9 cellular contexts compared by ENCODE assay signal in genomic region chr9:112771359-112772214, GRCh38. TPM values are rescaled to one million over a fixed set of nuclear protein-coding genes. Genes with fewer than 3 reads are reported as not detected.
DNase-seq lines count a peak whose midpoint lies in the region; ATAC-seq, FAIRE-seq and TF ChIP-seq lines count a peak whose summit lies in the region.
"Had no signal": no experiment of that assay in that cellular context is flagged by ENCODE, and none has a peak within 500 bp of the region (broad histone marks: within the 10 kb centered on the region; RNA-seq: fewer than 3 reads in every experiment).

No MANE protein-coding gene starts in this region.

- CTCF ChIA-PET in IMR-90 (lab: Yijun Ruan, JAX) = interaction anchor here (1.1 kb wide), 1 partner anchor 10 kb away, joined by 3 read pairs; no protein-coding TSS in a partner anchor
- CTCF ChIA-PET in K562 (lab: Yijun Ruan, JAX; ENCODE audit: low intra/inter-chr PET ratio) = no interaction called here

- H3K27ac Mint-ChIP-seq in activated T-cell treated with anti-CD3 and anti-CD28 coated beads, Interleukin-2, amount 50 U/mL, for 72 hours = peak overlapping the region; percentile 18
- H3K27ac Mint-ChIP-seq in stimulated activated naive CD8-positive, alpha-beta T cell treated with anti-CD3 and anti-CD28 coated beads, Interleukin-15, amount 100 ng/mL, for 72 hours = peak overlapping the region; percentile 77 to 80

- FAIRE-seq in K562 (lab: Jason Lieb, UNC) (no peak), frontal cortex (lab: Jason Lieb, UNC) (no peak)

- H4K5ac ChIP-seq in IMR-90 (ENCODE audit: low read depth, low read length) = peak overlapping the region; percentile 91

- H3K4me1 ChIP-seq in IMR-90 (ENCODE audit: control insufficient read depth, insufficient read depth, low read length) = peaks cover 13% of the 10 kb centered on the region
- peaks cover 0 to 7% of the 10 kb centered on the region in 2 experiments; a peak in 2 of 5 replicates for H3K4me1 ChIP-seq in K562 (replicated peaks in 1 of 2; ENCODE audit: control insufficient read depth in 2 of 2, insufficient read depth in 2 of 2, low read length in 2 of 2)

- peaks cover 20 to 33% of the 10 kb centered on the region in 2 experiments for H3K79me1 ChIP-seq in IMR-90 (ENCODE audit: low read depth in 1 of 2, low read length in 2 of 2)

- H3K27me3 ChIP-seq in IMR-90 (ENCODE audit: control insufficient read depth, insufficient read depth, low read length) = no peaks in the 10 kb centered on the region
- H3K27me3 ChIP-seq in K562 (ENCODE audit: control insufficient read depth in 2 of 2, insufficient read depth in 2 of 2, low read length in 2 of 2) = peaks cover 0 to 4% of the 10 kb centered on the region in 2 experiments; a peak in 1 of 5 replicates

- H3K9ac ChIP-seq in IMR-90 (ENCODE audit: low read depth, low read length) (no peak overlapping the region), K562 (ENCODE audit: insufficient read depth in 1 of 2, low read depth in 2 of 2, low read length in 2 of 2) (no peak overlapping the region)
- H3K9ac ChIP-seq: SK-N-SH had no signal

- no peak overlapping the region for H2BK15ac ChIP-seq in IMR-90 (ENCODE audit: low read depth, low read length)

- peak overlapping the region; percentile 39 for H2BK5ac ChIP-seq in IMR-90 (ENCODE audit: low read depth, low read length, poor library complexity, severe bottlenecking)

- peaks cover under 1% of the 10 kb centered on the region in 2 donors for H3K9me3 Mint-ChIP-seq in activated T-cell treated with anti-CD3 and anti-CD28 coated beads, Interleukin-2, amount 50 U/mL, for 72 hours
- peaks cover under 1 to 6% of the 10 kb centered on the region in 2 donors for H3K9me3 Mint-ChIP-seq in stimulated activated naive CD8-positive, alpha-beta T cell treated with anti-CD3 and anti-CD28 coated beads, Interleukin-15, amount 100 ng/mL, for 72 hours

- H3K4me1 Mint-ChIP-seq in activated T-cell treated with anti-CD3 and anti-CD28 coated beads, Interleukin-2, amount 50 U/mL, for 72 hours (ENCODE audit: low read depth) = peaks cover 30% of the 10 kb centered on the region
- H3K4me1 Mint-ChIP-seq in stimulated activated naive CD8-positive, alpha-beta T cell treated with anti-CD3 and anti-CD28 coated beads, Interleukin-15, amount 100 ng/mL, for 72 hours = peaks cover 43% of the 10 kb centered on the region

- no peak overlapping the region for H4K8ac ChIP-seq in IMR-90 (ENCODE audit: low read depth in 2 of 2, low read length in 2 of 2)

- POLR2A ChIA-PET in IMR-90 (lab: Charles Lee; ENCODE audit: unreplicated experiment) = no interaction called here
- POLR2A ChIA-PET in K562 (lab: Yijun Ruan, JAX) = interaction anchor here (0.7 kb wide), 1 partner anchor 478 kb away, joined by 3 read pairs; no protein-coding TSS in a partner anchor

- no peak for TF ChIP-seq POLR2A in IMR-90 (IDR thresholded peaks at IDR 0.05; ENCODE audit: low read depth, low read length)
- TF ChIP-seq POLR2A in K562 (conservative IDR thresholded peaks at IDR 0.05) = no peak

- H2BK120ac ChIP-seq in IMR-90 (ENCODE audit: low read depth, low read length) = 0 out of 2 replicates have a peak overlapping the region, but pooled peaks have one; percentile 4

- no peak for TF ChIP-seq EP300 in K562 (IDR thresholded peaks at IDR 0.05; ENCODE audit: low read length)

- no peak overlapping the region for H2AK9ac ChIP-seq in IMR-90 (replicated peaks; ENCODE audit: low read depth, low read length, poor library complexity)

- H4K91ac ChIP-seq in IMR-90 (ENCODE audit: insufficient read depth, low read depth, low read length) = peak overlapping the region; percentile 30; the same call in 1 of the 2 replicates

- peak overlapping the region; percentile 96 for H3K18ac ChIP-seq in IMR-90 (ENCODE audit: low read depth, low read length)

- no peak for TF ChIP-seq RAD21 in IMR-90 (IDR thresholded peaks at IDR 0.05; ENCODE audit: low read length)
- no peak for TF ChIP-seq RAD21 in K562 (CRISPR knock-in tag; conservative IDR thresholded peaks at IDR 0.05 in 1 of 2, IDR thresholded peaks at IDR 0.05 in 1 of 2)

- no CpG with 5 or more reads among the region's 8 CpGs for WGBS in IMR-90 (ENCODE audit: extremely low coverage in 2 of 2, insufficient read length in 1 of 2), 2 experiments
- 5% methylated on average over 8 of the region's 8 CpGs for WGBS in K562 (ENCODE audit: insufficient coverage, low coverage, missing lambda C conversion rate)

- no peak overlapping the region for H2BK20ac ChIP-seq in IMR-90 (ENCODE audit: low read depth, low read length)

- no peaks in the 10 kb centered on the region for H3K36me3 ChIP-seq in IMR-90 (ENCODE audit: control insufficient read depth, insufficient read depth, low read length)
- H3K36me3 ChIP-seq in K562 (ENCODE audit: control insufficient read depth, insufficient read depth, low read length) = no peaks in the 10 kb centered on the region

- H3K14ac ChIP-seq in IMR-90 (replicated peaks; ENCODE audit: low read depth, low read length) = no peak overlapping the region; the same call in 1 of the 2 replicates

- no TSS peak for BruUV-seq in IMR-90 (replicated peaks; lab: Mats Ljungman, UMichigan)
- no TSS peak for BruUV-seq in K562 (replicated peaks; lab: Mats Ljungman, UMichigan)

- TF ChIP-seq CTCF in IMR-90 (conservative IDR thresholded peaks at IDR 0.05; ENCODE audit: low read depth, low read length) (no peak), K562 (IDR thresholded peaks at IDR 0.05 in 2 of 3, conservative IDR thresholded peaks at IDR 0.05 in 1 of 3; ENCODE audit: insufficient read depth in 2 of 3, low read depth in 1 of 3, low read length in 3 of 3) (no peak)

- peak overlapping the region; percentile 9; the same call in 1 of the 2 replicates for H3K4ac ChIP-seq in IMR-90 (ENCODE audit: low read depth, low read length)

- H3K56ac ChIP-seq in IMR-90 (ENCODE audit: extremely low read depth, insufficient read depth, low read length) = no peak overlapping the region

- peak overlapping the region; percentile 67 to 68 for H3K4me3 Mint-ChIP-seq in activated T-cell treated with anti-CD3 and anti-CD28 coated beads, Interleukin-2, amount 50 U/mL, for 72 hours
- peak overlapping the region; percentile 62 to 67 for H3K4me3 Mint-ChIP-seq in stimulated activated naive CD8-positive, alpha-beta T cell treated with anti-CD3 and anti-CD28 coated beads, Interleukin-15, amount 100 ng/mL, for 72 hours

- no peak overlapping the region; the same call in 1 of the 2 replicates for H2AK5ac ChIP-seq in IMR-90 (ENCODE audit: low read depth, low read length)

- H3K4me3 ChIP-seq in IMR-90 (ENCODE audit: insufficient read depth, low read depth, low read length) (no peak overlapping the region), K562 (no peak overlapping the region)

- peak overlapping the region; percentile 28; the same call in 1 of the 2 replicates for H3K27ac ChIP-seq in IMR-90 (ENCODE audit: insufficient read depth, low read length)
- no peak overlapping the region for H3K27ac ChIP-seq in K562 (ENCODE audit: extremely low read depth, low read depth, low read length)

- H3K9me1 ChIP-seq in IMR-90 (ENCODE audit: insufficient read depth, low read length) (peaks cover 10% of the 10 kb centered on the region), K562 (ENCODE audit: control insufficient read depth, insufficient read depth, low read length) (no peaks in the 10 kb centered on the region)

- H3K23ac ChIP-seq in IMR-90 (ENCODE audit: low read depth, low read length) = no peak overlapping the region

- DNase-seq in activated T-cell treated with anti-CD3 and anti-CD28 coated beads, Interleukin-2, amount 50 U/mL, for 72 hours = no peak
- DNase-seq in activated T-cell treated with anti-CD3 and anti-CD28 coated beads for 4 hours = no peak
- peak; percentile 51 for DNase-seq in IMR-90
- no peak for DNase-seq in K562 (ENCODE audit: extremely low read depth in 1 of 4, low spot score in 3 of 4)
- DNase-seq in stimulated activated naive CD8-positive, alpha-beta T cell treated with anti-CD3 and anti-CD28 coated beads, Interleukin-15, amount 100 ng/mL, for 72 hours = peak in 1 of 2 donors; percentile 31
- no peak for DNase-seq in frontal cortex (ENCODE audit: low spot score in 2 of 2)
- DNase-seq in foreskin melanocyte = no peak
- no peak for DNase-seq in NCI-H1417 treated with DMSO at 0.1 percent for 48 hours (lab: John Stamatoyannopoulos, UW)
- DNase-seq: SK-N-SH had no signal

- intact Hi-C loops in IMR-90 (cut with micrococcal nuclease) = no loop called here
- intact Hi-C loops in K562 (cut with micrococcal nuclease) = no loop called here

- H2AFZ ChIP-seq in IMR-90 (replicated peaks; ENCODE audit: low read length, poor library complexity) = no peak overlapping the region
- no peak overlapping the region for H2AFZ ChIP-seq in K562 (ENCODE audit: low read depth, low read length)

- peaks cover 2 to 3% of the 10 kb centered on the region in 2 donors for H3K36me3 Mint-ChIP-seq in activated T-cell treated with anti-CD3 and anti-CD28 coated beads, Interleukin-2, amount 50 U/mL, for 72 hours (ENCODE audit: insufficient read depth in 2 of 2)

- H3K9me3 ChIP-seq in IMR-90 (ENCODE audit: control insufficient read depth, insufficient read depth, low read length) (no peaks in the 10 kb centered on the region), K562 (replicated peaks; ENCODE audit: control insufficient read depth, insufficient read depth, low read depth, low read length) (no peaks in the 10 kb centered on the region)
- H3K9me3 ChIP-seq: SK-N-SH had no signal

- in situ Hi-C loops in IMR-90 (cut with MboI; ENCODE audit: low sequenced_read_pairs) (no loop called here), K562 (cut with MboI) (no loop called here)

- peak; percentile 87 to 92 for ATAC-seq in activated T-cell treated with anti-CD3 and anti-CD28 coated beads, Interleukin-2, amount 50 U/mL, for 72 hours (replicated peaks in 1 of 2)
- ATAC-seq in IMR-90 (ENCODE audit: low read depth) (peak; percentile 66), K562 (no peak; the same call in 1 of the 3 replicates)
- ATAC-seq in stimulated activated naive CD8-positive, alpha-beta T cell treated with anti-CD3 and anti-CD28 coated beads, Interleukin-15, amount 100 ng/mL, for 72 hours = peak; percentile 91

- no peaks in the 10 kb centered on the region for H3K79me2 ChIP-seq in K562 (ENCODE audit: control insufficient read depth, insufficient read depth, low read length)

- H4K20me1 ChIP-seq in IMR-90 (ENCODE audit: insufficient read depth, low read length) (peaks cover 14% of the 10 kb centered on the region; the same call in 1 of the 2 replicates), K562 (replicated peaks; ENCODE audit: control insufficient read depth, insufficient read depth, low read length) (peaks cover 7% of the 10 kb centered on the region; the same call in 1 of the 2 replicates)

- dilution Hi-C loops in IMR-90 (cut with HindIII; ENCODE audit: low sequenced_read_pairs, unreplicated experiment) = no loop called here

- no peaks in the 10 kb centered on the region for H3K27me3 Mint-ChIP-seq in activated T-cell treated with anti-CD3 and anti-CD28 coated beads, Interleukin-2, amount 50 U/mL, for 72 hours (ENCODE audit: low read depth)
- H3K27me3 Mint-ChIP-seq in stimulated activated naive CD8-positive, alpha-beta T cell treated with anti-CD3 and anti-CD28 coated beads, Interleukin-15, amount 100 ng/mL, for 72 hours = no peaks in the 10 kb centered on the region

- H3K4me2 ChIP-seq in IMR-90 (ENCODE audit: low read depth, low read length) = peak overlapping the region; percentile 33; the same call in 1 of the 2 replicates
- no peak overlapping the region for H3K4me2 ChIP-seq in K562 (ENCODE audit: insufficient read depth, low read length)
- H3K4me2 ChIP-seq: SK-N-SH had no signal

RNA-seq across cellular contexts. Expression of gene SNX30, which starts 21.0 kb away (rescaled TPM):
- total RNA-seq in activated T-cell treated with anti-CD3 and anti-CD28 coated beads, Interleukin-2, amount 50 U/mL, for 72 hours = 1 to 10 TPM; 5.1 to 5.4 TPM
- total RNA-seq in IMR-90 (2012; rRNA removed) (18.8 and 23.6 TPM in 2 replicates), K562 (2014; rRNA removed) (3.3 and 3.6 TPM in 2 replicates), K562 (2014; rRNA removed; fragmentation: Illumina TruSeq; extraction: Trizol) (4.5 and 5.0 TPM in 2 replicates), K562 (2015; rRNA removed; fragmentation: Illumina TruSeq; extraction: Trizol) (4.9 and 5.9 TPM in 2 replicates), K562 (2021) (4.2 and 4.8 TPM in 2 replicates), frontal cortex (20.8 TPM)
- polyA plus RNA-seq in IMR-90 (2012; rRNA removed) (7.6 and 8.0 TPM in 2 replicates), K562 (2011; rRNA removed) (2.4 and 3.1 TPM in 2 replicates), K562 (2014; fragmentation: Illumina TruSeq; extraction: Trizol) (3.9 and 4.4 TPM in 2 replicates), K562 (2014; fragmentation: Nextera tagmentation; extraction: Ambion mirVana) (under 1 TPM; 0.76 to 0.99 TPM), K562 (2014; rRNA removed) (2.9 and 10.6 TPM in 2 replicates)
- polyA plus RNA-seq in IMR-90 (2012; cell fraction: cytosol; rRNA removed) = 2.0 and 2.5 TPM in 2 replicates
- polyA plus RNA-seq in IMR-90 (2012; cell fraction: nucleus; rRNA removed; ENCODE audit: low replicate concordance) = 4.3 and 18.5 TPM in 2 replicates
- 5.4 and 7.0 TPM in 2 replicates for total RNA-seq in K562 (2011; cell fraction: chromatin; rRNA removed; ENCODE audit: low replicate concordance)
- total RNA-seq in K562 (2011; cell fraction: nucleolus; rRNA removed) = 2.7 and 2.9 TPM in 2 replicates
- total RNA-seq in K562 (2011; cell fraction: nucleoplasm; rRNA removed) = 5.1 and 7.3 TPM in 2 replicates
- 1.3 and 2.7 TPM in 2 replicates for polyA plus RNA-seq in K562 (2011; cell fraction: cytosol; rRNA removed)
- 4.7 and 4.8 TPM in 2 replicates for polyA plus RNA-seq in K562 (2011; cell fraction: nucleus; rRNA removed)
- 3.2 and 3.8 TPM in 2 replicates for polyA plus RNA-seq in K562 (2012)
- polyA minus RNA-seq in K562 (2011; rRNA and poly(A)+ RNA removed) = 6.5 and 8.2 TPM in 2 replicates
- polyA minus RNA-seq in K562 (2011; cell fraction: cytosol; rRNA and poly(A)+ RNA removed) = 2.8 and 3.0 TPM in 2 replicates
- 1.6 and 2.8 TPM in 2 replicates for polyA minus RNA-seq in K562 (2011; cell fraction: nucleus; rRNA and poly(A)+ RNA removed)

RNA-seq across cellular contexts. Expression of gene INIP, which starts 53.7 kb away (rescaled TPM):
- total RNA-seq in activated T-cell treated with anti-CD3 and anti-CD28 coated beads, Interleukin-2, amount 50 U/mL, for 72 hours = 10 to 100 TPM; 34.7 to 43.5 TPM
- total RNA-seq in IMR-90 (2012; rRNA removed) (15.4 and 23.3 TPM in 2 replicates), K562 (2014; rRNA removed) (11.9 and 17.8 TPM in 2 replicates), K562 (2014; rRNA removed; fragmentation: Illumina TruSeq; extraction: Trizol) (38.8 and 47.6 TPM in 2 replicates), K562 (2015; rRNA removed; fragmentation: Illumina TruSeq; extraction: Trizol) (30.9 and 32.1 TPM in 2 replicates), K562 (2021) (28.5 and 33.0 TPM in 2 replicates), frontal cortex (35.1 TPM)
- polyA plus RNA-seq in IMR-90 (2012; rRNA removed) (10.7 and 11.1 TPM in 2 replicates), K562 (2011; rRNA removed) (47.2 and 56.8 TPM in 2 replicates), K562 (2014; fragmentation: Illumina TruSeq; extraction: Trizol) (28.7 and 37.3 TPM in 2 replicates), K562 (2014; fragmentation: Nextera tagmentation; extraction: Ambion mirVana) (10 to 100 TPM; 87.0 to 87.9 TPM), K562 (2014; rRNA removed) (26.0 and 30.0 TPM in 2 replicates)
- polyA plus RNA-seq in IMR-90 (2012; cell fraction: cytosol; rRNA removed) = 2.2 and 4.5 TPM in 2 replicates
- polyA plus RNA-seq in IMR-90 (2012; cell fraction: nucleus; rRNA removed; ENCODE audit: low replicate concordance) = 0.74 and 3.5 TPM in 2 replicates
- total RNA-seq in K562 (2011; cell fraction: chromatin; rRNA removed; ENCODE audit: low replicate concordance) = 11.0 and 32.0 TPM in 2 replicates
- total RNA-seq in K562 (2011; cell fraction: nucleolus; rRNA removed) = 9.7 and 10.3 TPM in 2 replicates
- 13.9 and 24.1 TPM in 2 replicates for total RNA-seq in K562 (2011; cell fraction: nucleoplasm; rRNA removed)
- 9.6 and 24.1 TPM in 2 replicates for polyA plus RNA-seq in K562 (2011; cell fraction: cytosol; rRNA removed)
- 6.4 and 10.8 TPM in 2 replicates for polyA plus RNA-seq in K562 (2011; cell fraction: nucleus; rRNA removed)
- polyA plus RNA-seq in K562 (2012) = 20.4 and 29.5 TPM in 2 replicates
- 41.9 and 45.6 TPM in 2 replicates for polyA minus RNA-seq in K562 (2011; rRNA and poly(A)+ RNA removed)
- 9.2 and 13.8 TPM in 2 replicates for polyA minus RNA-seq in K562 (2011; cell fraction: cytosol; rRNA and poly(A)+ RNA removed)
- 7.0 and 10.2 TPM in 2 replicates for polyA minus RNA-seq in K562 (2011; cell fraction: nucleus; rRNA and poly(A)+ RNA removed)
